28 cellular contexts compared by ENCODE assay signal in genomic region chr3:159996018-159996417, GRCh38. TPM values are rescaled to one million over a fixed set of nuclear protein-coding genes. Genes with fewer than 3 reads are reported as not detected.
A peak's percentile ranks its signal among the peaks of the same experiment; 100 is the strongest.
DNase-seq lines count a peak whose midpoint lies in the region; ATAC-seq, FAIRE-seq and TF ChIP-seq lines count a peak whose summit lies in the region.
"Had no signal": no experiment of that assay in that cellular context is flagged by ENCODE, and none has a peak within 500 bp of the region (broad histone marks: within the 10 kb centered on the region; RNA-seq: fewer than 3 reads in every experiment).

No MANE protein-coding gene starts in this region.

- intact Hi-C loops in CD4-positive, alpha-beta T cell (cut with DNase I, micrococcal nuclease), result no loop called here

- H3K36me3 ChIP-seq in SK-N-SH (replicated peaks in 1 of 2; ENCODE audit: control insufficient read depth in 1 of 2, insufficient read depth in 2 of 2, low read length in 1 of 2) (no peaks in the 10 kb centered on the region), astrocyte (ENCODE audit: insufficient read depth, low read length) (no peaks in the 10 kb centered on the region)

- no peak overlapping the region for H3K4me3 ChIP-seq in SK-N-SH (ENCODE audit: low read depth in 2 of 2, low read length in 1 of 2)
- no peak overlapping the region for H3K4me3 ChIP-seq in astrocyte (ENCODE audit: insufficient read depth, low read depth, low read length)
- H3K4me3 ChIP-seq: PC-9 had no signal

- H3K4me1 Mint-ChIP-seq in astrocyte (ENCODE audit: low read depth, unreplicated experiment), result no peaks in the 10 kb centered on the region
- H3K4me1 Mint-ChIP-seq in CD4-positive, alpha-beta T cell (ENCODE audit: low read depth), result no peaks in the 10 kb centered on the region

- no peak overlapping the region for H3K27ac Mint-ChIP-seq in astrocyte (ENCODE audit: unreplicated experiment)
- H3K27ac Mint-ChIP-seq in CD4-positive, alpha-beta T cell, result no peak overlapping the region
- H3K27ac Mint-ChIP-seq: B cell; CD8-positive, alpha-beta memory T cell had no signal

- 0 out of 2 replicates have a peak overlapping the region, but pooled peaks have one; percentile 2 for H3K4me2 ChIP-seq in SK-N-SH
- no peak overlapping the region for H3K4me2 ChIP-seq in astrocyte (ENCODE audit: low read length)
- H3K4me2 ChIP-seq: PC-9 had no signal

- H2AFZ ChIP-seq in SK-N-SH (ENCODE audit: low read depth) (no peak overlapping the region), astrocyte (ENCODE audit: low read depth, low read length) (no peak overlapping the region)
- H2AFZ ChIP-seq: PC-9 had no signal

- H3K79me2 ChIP-seq in SK-N-SH (ENCODE audit: insufficient read depth), result no peaks in the 10 kb centered on the region
- no peaks in the 10 kb centered on the region for H3K79me2 ChIP-seq in astrocyte (ENCODE audit: insufficient read depth, low read length)

- H3K36me3 Mint-ChIP-seq in astrocyte (ENCODE audit: low read depth, unreplicated experiment), result peaks cover 12% of the 10 kb centered on the region
- no peaks in the 10 kb centered on the region for H3K36me3 Mint-ChIP-seq in CD4-positive, alpha-beta T cell (ENCODE audit: low read depth)

- no peak for TF ChIP-seq RAD21 in SK-N-SH (IDR thresholded peaks at IDR 0.05; ENCODE audit: low read length)

- TF ChIP-seq CTCF in SK-N-SH (IDR thresholded peaks at IDR 0.05), result no peak
- no peak for TF ChIP-seq CTCF in astrocyte (IDR thresholded peaks at IDR 0.05; ENCODE audit: insufficient read depth, low read depth, low read length)
- no peak for TF ChIP-seq CTCF in CD4-positive, alpha-beta T cell (IDR thresholded peaks at IDR 0.05)

- no peaks in the 10 kb centered on the region for H3K9me2 ChIP-seq in SK-N-SH

- H4K20me1 ChIP-seq in SK-N-SH (ENCODE audit: insufficient read depth) (no peaks in the 10 kb centered on the region), astrocyte (ENCODE audit: insufficient read depth, low read length) (no peaks in the 10 kb centered on the region)

- H3K27ac ChIP-seq in SK-N-SH (ENCODE audit: low read depth in 2 of 2, low read length in 1 of 2), result no peak overlapping the region
- no peak overlapping the region for H3K27ac ChIP-seq in astrocyte (ENCODE audit: low read depth, low read length)
- no peak overlapping the region for H3K27ac ChIP-seq in CD4-positive, alpha-beta T cell (ENCODE audit: low read depth, low read length)
- H3K27ac ChIP-seq: 22Rv1, C4-2B, HL-60, PC-9 had no signal

- CTCF ChIA-PET in SK-N-SH (lab: Yijun Ruan, JAX), result interaction anchor here (0.6 to 15.7 kb wide), 6 partner anchors 7 to 168 kb away, joined by 3 to 228 read pairs (median 6); no protein-coding TSS in a partner anchor
- CTCF ChIA-PET in CD4-positive, alpha-beta T cell (lab: Charles Lee), result no interaction called here

- H3K27me3 Mint-ChIP-seq in astrocyte (ENCODE audit: low read depth, unreplicated experiment), result no peaks in the 10 kb centered on the region
- H3K27me3 Mint-ChIP-seq in CD4-positive, alpha-beta T cell, result no peaks in the 10 kb centered on the region
- H3K27me3 Mint-ChIP-seq: B cell; CD8-positive, alpha-beta memory T cell had no signal

- TF ChIP-seq EP300 in SK-N-SH (IDR thresholded peaks at IDR 0.05; ENCODE audit: borderline replicate concordance in 1 of 2, low read depth in 1 of 2, low read length in 1 of 2), result no peak

- H3K27me3 ChIP-seq in SK-N-SH (ENCODE audit: insufficient read depth) (no peaks in the 10 kb centered on the region), astrocyte (ENCODE audit: insufficient read depth, low read length) (no peaks in the 10 kb centered on the region)
- no peaks in the 10 kb centered on the region for H3K27me3 ChIP-seq in CD4-positive, alpha-beta T cell (ENCODE audit: control insufficient read depth, insufficient read depth, low read length)

- H3K4me1 ChIP-seq in SK-N-SH (ENCODE audit: control insufficient read depth in 1 of 2, insufficient read depth in 2 of 2, low read depth in 1 of 2, low read length in 1 of 2) (no peaks in the 10 kb centered on the region), astrocyte (ENCODE audit: insufficient read depth, low read length) (peaks cover 4% of the 10 kb centered on the region)

- ATAC-seq in SK-N-SH treated with all-trans-retinoic acid at 6 μM for 48 hours (no peak), GM19023 (IDR thresholded peaks at IDR 0.05; ENCODE audit: unreplicated experiment) (no peak)
- ATAC-seq in CD4-positive, alpha-beta T cell (ENCODE audit: poor library complexity), result no peak

- POLR2A ChIA-PET in SK-N-SH (lab: Yijun Ruan, JAX), result no interaction called here
- POLR2A ChIA-PET in CD4-positive, alpha-beta T cell (lab: Charles Lee), result no interaction called here

- peaks cover 7% of the 10 kb centered on the region for H3F3A ChIP-seq in SK-N-SH (replicated peaks; ENCODE audit: insufficient read depth)

- H3K9me3 Mint-ChIP-seq in astrocyte (ENCODE audit: unreplicated experiment), result peaks cover 6% of the 10 kb centered on the region
- no peaks in the 10 kb centered on the region for H3K9me3 Mint-ChIP-seq in CD4-positive, alpha-beta T cell
- H3K9me3 Mint-ChIP-seq: CD8-positive, alpha-beta memory T cell had no signal

- no peak for FAIRE-seq in astrocyte (lab: Jason Lieb, UNC)
- FAIRE-seq: GM19239 had no signal

- H3K9me3 ChIP-seq in SK-N-SH (no peaks in the 10 kb centered on the region), astrocyte (ENCODE audit: insufficient read depth, low read depth, low read length) (no peaks in the 10 kb centered on the region)
- no peaks in the 10 kb centered on the region for H3K9me3 ChIP-seq in CD4-positive, alpha-beta T cell (ENCODE audit: control insufficient read depth, low read length)

- H3K9ac ChIP-seq in SK-N-SH (no peak overlapping the region), astrocyte (ENCODE audit: low read length) (no peak overlapping the region)

- no peak for DNase-seq in SK-N-SH
- DNase-seq in astrocyte (ENCODE audit: low read depth), result peak; percentile 33
- DNase-seq in fibroblast of peridontal ligament (ENCODE audit: extremely low read depth), result peak; percentile 50
- no peak for DNase-seq in stimulated activated naive CD4-positive, alpha-beta T cell treated with Interleukin-2 at 50 U/mL for 16 hours (lab: John Stamatoyannopoulos, UW)
- DNase-seq in NCI-H69 (lab: John Stamatoyannopoulos, UW), result no peak
- DNase-seq in CD4-positive, alpha-beta T cell, result no peak
- DNase-seq: CD8-positive, alpha-beta memory T cell; DMS 273 treated with DMSO at 0.1 percent for 48 hours; DMS79; Karpas-422; MV-4-11; NCI-H1105 treated with DMSO at 0.1 percent for 48 hours; NCI-H146; NCI-H2029; NCI-H446; NCI-H524 treated with DMSO at 0.1 percent for 48 hours; NCI-H82; NK-92 treated with Interleukin-12 subunit alpha and Interleukin-12 subunit beta, amount 100 ng/mL, for 24 hours; PC-9; RPMI8226; SHP77 had no signal

- H3K4me3 Mint-ChIP-seq in astrocyte (ENCODE audit: unreplicated experiment), result no peak overlapping the region
- no peak overlapping the region for H3K4me3 Mint-ChIP-seq in CD4-positive, alpha-beta T cell
- H3K4me3 Mint-ChIP-seq: B cell; CD8-positive, alpha-beta memory T cell had no signal

TF ChIP-seq in SK-N-SH, 30 proteins besides CTCF, POLR2A, EP300 and RAD21:
- TF ChIP-seq FOSL2 (IDR thresholded peaks at IDR 0.05; ENCODE audit: borderline replicate concordance, low read depth) (no peak), CHD2 (IDR thresholded peaks at IDR 0.05; ENCODE audit: low read length, partially characterized antibody) (no peak), NFIC (IDR thresholded peaks at IDR 0.05; ENCODE audit: borderline replicate concordance) (no peak), ELF1 (IDR thresholded peaks at IDR 0.05) (no peak), TCF12 (IDR thresholded peaks at IDR 0.05) (no peak), MAX (IDR thresholded peaks at IDR 0.05; ENCODE audit: low read depth) (no peak), GABPA (IDR thresholded peaks at IDR 0.05; ENCODE audit: low read depth) (no peak), SIN3A (IDR thresholded peaks at IDR 0.05; ENCODE audit: borderline replicate concordance, low read depth, low read length) (no peak), RFX5 (IDR thresholded peaks at IDR 0.05; ENCODE audit: low read length) (no peak), NRF1 (IDR thresholded peaks at IDR 0.05; ENCODE audit: low read depth, low read length) (no peak)

TF ChIP-seq in SK-N-SH treated with all-trans-retinoic acid at 6 μM for 48 hours, 23 proteins besides CTCF, POLR2A, EP300 and RAD21 (continues in another document):
- TF ChIP-seq POU6F1 (CRISPR knock-in tag; IDR thresholded peaks at IDR 0.05; ENCODE audit: borderline replicate concordance, low read depth) (no peak), ZNF70 (CRISPR knock-in tag; IDR thresholded peaks at IDR 0.05) (no peak)

RNA-seq across cellular contexts. Expression of gene IL12A, which starts 7.4 kb away (rescaled TPM):
- polyA plus RNA-seq in SK-N-SH (2012; rRNA removed), result 0.97 and 1.9 TPM in 2 replicates
- polyA plus RNA-seq in SK-N-SH (2012; cell fraction: cytosol; rRNA removed), result 0.84 and 1.0 TPM in 2 replicates
- polyA plus RNA-seq in SK-N-SH (2012; cell fraction: nucleus; rRNA removed), result 2.3 and 2.7 TPM in 2 replicates
- 2.9 and 3.0 TPM in 2 replicates for total RNA-seq in astrocyte
- 1 to 10 TPM in 1 of 2 experiments, under 1 TPM in 1; 0.93 to 1.0 TPM for total RNA-seq in CD4-positive, alpha-beta T cell
- total RNA-seq: CD8-positive, alpha-beta memory T cell had no signal

Comparison
In these comparisons a context has a peak if more than half of its experiments do, and no peak if none do; other contexts are left out.
1. DNase-seq: peak in astrocyte (single experiment) and fibroblast of peridontal ligament (single experiment); none in SK-N-SH (single experiment), stimulated activated naive CD4-positive, alpha-beta T cell treated with Interleukin-2 at 50 U/mL for 16 hours (single experiment), NCI-H69 (single experiment) and CD4-positive, alpha-beta T cell (0 of 10).